ENCODE assay signal across 21 cellular contexts in the genomic region with DNA sequence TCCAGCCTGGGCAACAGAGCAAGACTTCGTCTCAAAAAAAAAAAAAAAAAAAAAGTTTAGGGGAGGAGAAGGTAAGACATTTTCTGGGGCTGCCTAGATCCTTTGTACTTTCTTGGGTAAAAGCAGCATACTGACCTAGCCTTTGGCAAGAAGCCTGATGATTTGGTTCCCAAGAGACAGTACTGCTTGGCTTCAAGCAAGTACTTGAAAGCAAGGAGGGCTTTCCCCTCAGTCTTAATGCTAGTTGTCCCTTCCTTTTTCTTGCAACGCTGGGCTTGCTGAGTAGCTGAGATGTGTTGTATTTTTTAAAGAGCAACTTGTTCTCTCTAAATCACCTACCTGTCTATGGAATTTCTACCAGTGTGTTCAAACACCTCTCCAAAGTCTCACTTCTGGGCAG.
DNase-seq lines count a peak whose midpoint lies in the region; ATAC-seq, FAIRE-seq and TF ChIP-seq lines count a peak whose summit lies in the region.
"Had no signal": no experiment of that assay in that cellular context is flagged by ENCODE, and none has a peak within 500 bp of the region (broad histone marks: within the 10 kb centered on the region; RNA-seq: fewer than 3 reads in every experiment).

No MANE protein-coding gene starts in this region.

- peaks cover 17% of the 10 kb centered on the region for H3K79me2 ChIP-seq in astrocyte (ENCODE audit: insufficient read depth, low read length)

- H3K27ac ChIP-seq in astrocyte (ENCODE audit: low read depth, low read length): no peak overlapping the region
- H3K27ac ChIP-seq: gastroesophageal sphincter, upper lobe of left lung had no signal

- H3K4me1 Mint-ChIP-seq in astrocyte (ENCODE audit: low read depth, unreplicated experiment): no peaks in the 10 kb centered on the region
- H3K4me1 Mint-ChIP-seq in activated T-helper 2 cell treated with anti-CD3 and anti-CD28 coated beads, Interferon-gamma antibody, Interleukin-2, Interleukin-4, amounts not matched to agents 10 μg/mL and 5 μg/mL and 100 μg/mL, durations not matched to agents 14 hours and 24 hours and 36 hours (ENCODE audit: low read depth): peaks cover 13% of the 10 kb centered on the region

- no peak overlapping the region for H3K9ac ChIP-seq in astrocyte (ENCODE audit: low read length)

- H3K4me2 ChIP-seq in astrocyte (ENCODE audit: low read length): no peak overlapping the region

- H3K4me3 Mint-ChIP-seq in astrocyte (ENCODE audit: unreplicated experiment): no peak overlapping the region
- no peak overlapping the region for H3K4me3 Mint-ChIP-seq in activated T-helper 2 cell treated with anti-CD3 and anti-CD28 coated beads, Interferon-gamma antibody, Interleukin-2, Interleukin-4, amounts not matched to agents 10 μg/mL and 5 μg/mL and 100 μg/mL, durations not matched to agents 14 hours and 24 hours and 36 hours (ENCODE audit: low read depth)
- H3K4me3 Mint-ChIP-seq: CD8-positive, alpha-beta T cell had no signal

- no peak for TF ChIP-seq CTCF in AG09319 (IDR thresholded peaks at IDR 0.05; ENCODE audit: low read depth, low read length)
- TF ChIP-seq CTCF in astrocyte (IDR thresholded peaks at IDR 0.05; ENCODE audit: insufficient read depth, low read depth, low read length): no peak

- ATAC-seq in GM18868 (IDR thresholded peaks at IDR 0.05; ENCODE audit: unreplicated experiment): peak; percentile 65
- ATAC-seq in GM19351 (IDR thresholded peaks at IDR 0.05; ENCODE audit: unreplicated experiment): no peak
- ATAC-seq: CD8-positive, alpha-beta T cell; gastroesophageal sphincter; HepG2 had no signal

- H3K4me3 ChIP-seq in astrocyte (ENCODE audit: insufficient read depth, low read depth, low read length) (no peak overlapping the region), HAP-1 (no peak overlapping the region)
- H3K4me3 ChIP-seq: gastroesophageal sphincter, upper lobe of left lung had no signal

- H3K9me3 Mint-ChIP-seq in astrocyte (ENCODE audit: unreplicated experiment): peaks cover 6% of the 10 kb centered on the region
- no peaks in the 10 kb centered on the region for H3K9me3 Mint-ChIP-seq in activated T-helper 2 cell treated with anti-CD3 and anti-CD28 coated beads, Interferon-gamma antibody, Interleukin-2, Interleukin-4, amounts not matched to agents 10 μg/mL and 5 μg/mL and 100 μg/mL, durations not matched to agents 14 hours and 24 hours and 36 hours
- H3K9me3 Mint-ChIP-seq: CD8-positive, alpha-beta T cell had no signal

- no peak for FAIRE-seq in astrocyte (lab: Jason Lieb, UNC)
- FAIRE-seq: HepG2, RCC 7860 had no signal

- in situ Hi-C loops in HAP-1 (cut with MboI; ENCODE audit: low sequenced_read_pairs): no loop called here

- H3K36me3 ChIP-seq in astrocyte (ENCODE audit: insufficient read depth, low read length): peaks cover 3% of the 10 kb centered on the region
- H3K36me3 ChIP-seq in HAP-1 (replicated peaks): no peaks in the 10 kb centered on the region
- H3K36me3 ChIP-seq: gastroesophageal sphincter, upper lobe of left lung had no signal

- H3K4me1 ChIP-seq in astrocyte (ENCODE audit: insufficient read depth, low read length): peaks cover 4% of the 10 kb centered on the region
- H3K4me1 ChIP-seq in HAP-1: no peaks in the 10 kb centered on the region
- H3K4me1 ChIP-seq: gastroesophageal sphincter, upper lobe of left lung had no signal

- no peak overlapping the region for H3K27ac Mint-ChIP-seq in astrocyte (ENCODE audit: unreplicated experiment)
- H3K27ac Mint-ChIP-seq in activated T-helper 2 cell treated with anti-CD3 and anti-CD28 coated beads, Interferon-gamma antibody, Interleukin-2, Interleukin-4, amounts not matched to agents 10 μg/mL and 5 μg/mL and 100 μg/mL, durations not matched to agents 14 hours and 24 hours and 36 hours: no peak overlapping the region

- DNase-seq in AG09319 (ENCODE audit: extremely low read depth, low read depth) (peak; percentile 16), astrocyte (ENCODE audit: low read depth) (peak; percentile 59), medulla oblongata (ENCODE audit: extremely low spot score) (peak; percentile 47), GM19238 (ENCODE audit: insufficient read length, low spot score) (no peak), HAP-1 (ENCODE audit: low spot score in 2 of 2) (no peak)
- no peak for DNase-seq in activated T-helper 2 cell treated with anti-CD3 and anti-CD28 coated beads, Interferon-gamma antibody, Interleukin-2, Interleukin-4, amounts not matched to agents 10 μg/mL and 5 μg/mL and 100 μg/mL, durations not matched to agents 14 hours and 24 hours and 36 hours (ENCODE audit: low spot score)
- DNase-seq: activated CD4-positive, alpha-beta T cell treated with anti-CD3 and anti-CD28 coated beads for 48 hours; activated gamma-delta T cell; CD8-positive, alpha-beta T cell; cortex of kidney; DMS79; NCI-H187; NCI-H345; stimulated activated CD4-positive, alpha-beta T cell treated with anti-CD3 and anti-CD28 coated beads, Interleukin-12 subunit alpha, Interleukin-12 subunit beta, amount 100 ng/mL, for 4 hours; stimulated activated naive CD4-positive, alpha-beta T cell treated with Interleukin-2 at 50 U/mL for 16 hours had no signal

- no peaks in the 10 kb centered on the region for H3K36me3 Mint-ChIP-seq in astrocyte (ENCODE audit: low read depth, unreplicated experiment)
- H3K36me3 Mint-ChIP-seq in activated T-helper 2 cell treated with anti-CD3 and anti-CD28 coated beads, Interferon-gamma antibody, Interleukin-2, Interleukin-4, amounts not matched to agents 10 μg/mL and 5 μg/mL and 100 μg/mL, durations not matched to agents 14 hours and 24 hours and 36 hours (ENCODE audit: low read depth): peaks cover 23% of the 10 kb centered on the region

- no peaks in the 10 kb centered on the region for H3K9me3 ChIP-seq in astrocyte (ENCODE audit: insufficient read depth, low read depth, low read length)
- no peaks in the 10 kb centered on the region for H3K9me3 ChIP-seq in HAP-1
- H3K9me3 ChIP-seq: gastroesophageal sphincter, upper lobe of left lung had no signal

- intact Hi-C loops in activated T-helper 2 cell treated with anti-CD3 and anti-CD28 coated beads, Interferon-gamma antibody, Interleukin-2, Interleukin-4, amounts not matched to agents 10 μg/mL and 5 μg/mL and 100 μg/mL, durations not matched to agents 14 hours and 24 hours and 36 hours (cut with micrococcal nuclease): no loop called here

- no peak overlapping the region for H2AFZ ChIP-seq in astrocyte (ENCODE audit: low read depth, low read length)

- H4K20me1 ChIP-seq in astrocyte (ENCODE audit: insufficient read depth, low read length): peaks cover 13% of the 10 kb centered on the region

- peaks cover 16% of the 10 kb centered on the region for H3K27me3 Mint-ChIP-seq in astrocyte (ENCODE audit: low read depth, unreplicated experiment)
- no peaks in the 10 kb centered on the region for H3K27me3 Mint-ChIP-seq in activated T-helper 2 cell treated with anti-CD3 and anti-CD28 coated beads, Interferon-gamma antibody, Interleukin-2, Interleukin-4, amounts not matched to agents 10 μg/mL and 5 μg/mL and 100 μg/mL, durations not matched to agents 14 hours and 24 hours and 36 hours (ENCODE audit: low read depth)

- H3K27me3 ChIP-seq in astrocyte (ENCODE audit: insufficient read depth, low read length) (no peaks in the 10 kb centered on the region), HAP-1 (ENCODE audit: low read depth) (no peaks in the 10 kb centered on the region)
- H3K27me3 ChIP-seq: gastroesophageal sphincter, upper lobe of left lung had no signal

Comparison
In these comparisons a context has a peak if more than half of its experiments do, and no peak if none do; other contexts are left out.
1. DNase-seq: peak in AG09319 (single experiment), astrocyte (single experiment) and medulla oblongata (single experiment); none in GM19238 (single experiment), activated T-helper 2 cell treated with anti-CD3 and anti-CD28 coated beads, Interferon-gamma antibody, Interleukin-2, Interleukin-4, amounts not matched to agents 10 μg/mL and 5 μg/mL and 100 μg/mL, durations not matched to agents 14 hours and 24 hours and 36 hours (single experiment) and HAP-1 (0 of 2).